Comparison of ENCODE assay signal across 8 cellular contexts in genomic region chr2:20617892-20618467, GRCh38. TPM values are rescaled to one million over a fixed set of nuclear protein-coding genes. Genes with fewer than 3 reads are reported as not detected.
A peak's percentile ranks its signal among the peaks of the same experiment; 100 is the strongest.
DNase-seq lines count a peak whose midpoint lies in the region; ATAC-seq and TF ChIP-seq lines count a peak whose summit lies in the region.

No MANE protein-coding gene starts in this region.

- H3K9ac ChIP-seq in neural progenitor cell, result no peak overlapping the region

- DNase-seq in ACHN (peak; percentile 98), H4 (ENCODE audit: low spot score) (peak; percentile 89), SW480 (ENCODE audit: low spot score) (peak; percentile 73), fibroblast of pulmonary artery (ENCODE audit: low read depth) (peak; percentile 100), neural progenitor cell (ENCODE audit: low spot score) (peak; percentile 25), NCI-H1436 (lab: John Stamatoyannopoulos, UW) (no peak), ecto neural progenitor cell (ENCODE audit: low spot score) (no peak)

- peaks cover 17% of the 10 kb centered on the region for H3F3A ChIP-seq in neural progenitor cell (ENCODE audit: low read depth)

- H3K9me3 ChIP-seq in neural progenitor cell (ENCODE audit: low read depth), result no peaks in the 10 kb centered on the region

- peaks cover under 1% of the 10 kb centered on the region for H3K27me3 ChIP-seq in neural progenitor cell

- no peaks in the 10 kb centered on the region for H3K79me2 ChIP-seq in neural progenitor cell (ENCODE audit: low read depth)

- ATAC-seq in HG03039 (IDR thresholded peaks at IDR 0.05; ENCODE audit: unreplicated experiment), result no peak

- in situ Hi-C loops in ACHN (cut with HindIII; ENCODE audit: low pct_ligation_motif_present, low pct_unique_long_range_greater_than_20kb, low sequenced_read_pairs), result no loop called here

- peaks cover 11% of the 10 kb centered on the region for H4K20me1 ChIP-seq in neural progenitor cell (ENCODE audit: low read depth)

- H3K27ac ChIP-seq in neural progenitor cell, result no peak overlapping the region

- H3K27me3 Mint-ChIP-seq in neural progenitor cell (ENCODE audit: insufficient read depth, low read depth), result peaks cover 2% of the 10 kb centered on the region

- peak overlapping the region; percentile 63 for H3K27ac Mint-ChIP-seq in neural progenitor cell

- H3K9me3 Mint-ChIP-seq in neural progenitor cell, result no peaks in the 10 kb centered on the region

- H2AFZ ChIP-seq in neural progenitor cell (replicated peaks), result no peak overlapping the region

- TF ChIP-seq CTCF in fibroblast of pulmonary artery (IDR thresholded peaks at IDR 0.05; ENCODE audit: low read length, missing control alignments) (peak; percentile 57), neural progenitor cell (IDR thresholded peaks at IDR 0.05) (no peak)

- H3K4me3 ChIP-seq in fibroblast of pulmonary artery (replicated peaks; ENCODE audit: low read depth, low read length), result no peak overlapping the region
- H3K4me3 ChIP-seq in neural progenitor cell, result no peak overlapping the region

- H3K36me3 Mint-ChIP-seq in neural progenitor cell, result peaks cover 9% of the 10 kb centered on the region

- peaks cover 45% of the 10 kb centered on the region for H3K4me1 ChIP-seq in neural progenitor cell

- H3K4me1 Mint-ChIP-seq in neural progenitor cell, result peaks cover 81% of the 10 kb centered on the region

- no peaks in the 10 kb centered on the region for H3K36me3 ChIP-seq in neural progenitor cell

- H3K4me2 ChIP-seq in neural progenitor cell, result no peak overlapping the region

- H3K4me3 Mint-ChIP-seq in neural progenitor cell, result no peak overlapping the region

RNA-seq across cellular contexts. Expression of gene HS1BP3, which starts 32.9 kb away (rescaled TPM):
- 5.7 and 6.7 TPM in 2 replicates for total RNA-seq in H4 (2014; rRNA removed; shearing (Covaris generic))
- total RNA-seq in neural progenitor cell (ENCODE audit: low replicate concordance), result 10.0 and 19.5 TPM in 2 replicates

RNA-seq across cellular contexts. Expression of gene GDF7, which starts 49.0 kb away (rescaled TPM):
- total RNA-seq in H4 (2014; rRNA removed; shearing (Covaris generic)), result 0.02 and 0.04 TPM in 2 replicates
- total RNA-seq in neural progenitor cell (ENCODE audit: low replicate concordance), result not detected in 2 replicates

Comparison
In these comparisons a context has a peak if more than half of its experiments do, and no peak if none do; other contexts are left out.
1. DNase-seq: peak in ACHN (single experiment), H4 (single experiment), SW480 (single experiment), fibroblast of pulmonary artery (single experiment) and neural progenitor cell (single experiment); none in NCI-H1436 (single experiment) and ecto neural progenitor cell (single experiment).